ENCODE assay signal across 8 cellular contexts in the genomic region with DNA sequence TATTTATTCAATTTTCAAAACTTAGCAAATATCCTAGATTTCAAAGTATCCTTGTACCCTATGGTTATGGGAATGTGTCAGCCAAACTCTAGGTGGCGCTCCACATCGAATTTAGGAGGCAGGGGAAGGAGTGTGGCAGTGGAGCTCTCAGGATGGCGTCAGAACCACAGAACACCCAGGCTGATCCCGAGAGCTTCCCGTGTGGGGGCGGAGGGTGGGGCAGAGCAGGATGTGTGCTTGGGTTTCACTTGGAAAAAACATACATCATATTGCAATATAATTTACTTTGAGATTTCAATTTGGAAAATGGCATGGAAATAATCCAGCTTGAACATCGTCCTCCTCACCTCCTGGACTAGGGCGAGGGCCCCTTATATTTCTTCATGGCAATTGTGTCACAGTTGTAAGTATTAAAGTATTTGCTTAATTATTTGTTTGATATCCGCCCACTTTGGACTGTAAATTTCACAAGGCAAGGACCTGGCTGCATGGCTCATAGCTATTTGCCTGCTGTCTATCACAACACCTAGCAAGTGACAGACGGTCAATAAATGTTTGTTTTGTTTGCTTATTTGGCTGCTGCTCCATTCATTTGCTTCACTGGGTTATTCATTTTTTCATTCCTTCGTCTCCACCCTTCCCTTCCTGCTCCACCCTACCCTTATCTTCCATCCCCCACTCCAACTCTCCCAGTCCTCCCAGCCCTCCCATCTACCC.
A peak's percentile ranks its signal among the peaks of the same experiment; 100 is the strongest.
DNase-seq lines count a peak whose midpoint lies in the region; ATAC-seq and TF ChIP-seq lines count a peak whose summit lies in the region.

No MANE protein-coding gene starts in this region.

- H4K20me1 ChIP-seq in DND-41 (ENCODE audit: insufficient read depth, low read length): no peaks in the 10 kb centered on the region

- peak; percentile 50 for TF ChIP-seq CTCF in DND-41 (IDR thresholded peaks at IDR 0.05; ENCODE audit: borderline replicate concordance, extremely low read depth, low read length, poor library complexity, severe bottlenecking)

- no peak overlapping the region for H3K14ac ChIP-seq in trophoblast cell (ENCODE audit: low read length)

- H3K9ac ChIP-seq in DND-41 (ENCODE audit: low read depth, low read length) (no peak overlapping the region), trophoblast cell (ENCODE audit: low read length) (no peak overlapping the region)

- peak overlapping the region; percentile 64 for H2AK5ac ChIP-seq in trophoblast cell (ENCODE audit: low read length)

- intact Hi-C loops in Right ventricle myocardium superior (cut with DNase I): loop anchor here (5.0 kb wide), 1 partner anchor 385 kb away; no protein-coding TSS in a partner anchor

- H4K8ac ChIP-seq in trophoblast cell (ENCODE audit: low read depth, low read length): no peak overlapping the region

- peaks cover 0 to 2% of the 10 kb centered on the region in 2 donors for H3K9me3 Mint-ChIP-seq in activated naive CD4-positive, alpha-beta T cell treated with anti-CD3 and anti-CD28 coated beads, Interleukin-2, amount 50 U/mL, for 72 hours

- H3K36me3 Mint-ChIP-seq in activated naive CD4-positive, alpha-beta T cell treated with anti-CD3 and anti-CD28 coated beads, Interleukin-2, amount 50 U/mL, for 72 hours: no peaks in the 10 kb centered on the region

- H3K4me2 ChIP-seq in DND-41 (ENCODE audit: insufficient read depth, low read length): no peak overlapping the region
- H3K4me2 ChIP-seq in trophoblast cell (ENCODE audit: low read length): no peak overlapping the region

- WGBS in trophoblast cell (ENCODE audit: extremely low coverage, insufficient coverage, insufficient read length): 100% methylated on average over 1 of the region's 11 CpGs

- no peak overlapping the region for H3K27ac ChIP-seq in DND-41 (ENCODE audit: low read length)
- peak overlapping the region; percentile 26 for H3K27ac ChIP-seq in trophoblast cell (ENCODE audit: low read depth, low read length)
- no peak overlapping the region for H3K27ac ChIP-seq in effector memory CD4-positive, alpha-beta T cell (ENCODE audit: insufficient read depth, low read length, poor library complexity, severe bottlenecking)

- peak overlapping the region; percentile 18 for H4K91ac ChIP-seq in trophoblast cell (ENCODE audit: low read depth, low read length)

- peak; percentile 28 for DNase-seq in DND-41
- peak; percentile 40 for DNase-seq in H7
- peak; percentile 11 for DNase-seq in NCI-H524 treated with DMSO at 0.1 percent for 48 hours (lab: John Stamatoyannopoulos, UW)
- peak in 1 of 2 donors; percentile 61 for DNase-seq in activated naive CD4-positive, alpha-beta T cell treated with anti-CD3 and anti-CD28 coated beads, Interleukin-2, amount 50 U/mL, for 72 hours (ENCODE audit: low spot score in 2 of 2)
- DNase-seq in Right ventricle myocardium superior: peak; percentile 75
- DNase-seq in trophoblast cell: peak; percentile 58 to 81
- DNase-seq in DMS79 treated with DMSO at 0.1 percent for 48 hours (lab: John Stamatoyannopoulos, UW): no peak
- no peak for DNase-seq in effector memory CD4-positive, alpha-beta T cell

- H3K9me3 ChIP-seq in DND-41 (ENCODE audit: insufficient read depth, low read length, severe bottlenecking) (no peaks in the 10 kb centered on the region), trophoblast cell (ENCODE audit: insufficient read depth, low read depth, low read length) (no peaks in the 10 kb centered on the region)
- no peaks in the 10 kb centered on the region for H3K9me3 ChIP-seq in effector memory CD4-positive, alpha-beta T cell (ENCODE audit: control insufficient read depth, low read length)

- H4K12ac ChIP-seq in trophoblast cell (ENCODE audit: low read depth, low read length): no peak overlapping the region

- H3K4me1 ChIP-seq in DND-41 (ENCODE audit: insufficient read depth, low read length) (no peaks in the 10 kb centered on the region), trophoblast cell (ENCODE audit: control insufficient read depth in 1 of 2, insufficient read depth in 2 of 2, low read length in 2 of 2) (peaks cover 11 to 14% of the 10 kb centered on the region in 2 experiments)
- H3K4me1 ChIP-seq in effector memory CD4-positive, alpha-beta T cell (ENCODE audit: control insufficient read depth, insufficient read depth, low read length, poor library complexity, severe bottlenecking): no peaks in the 10 kb centered on the region

- H3K36me3 ChIP-seq in DND-41 (ENCODE audit: insufficient read depth, low read length): no peaks in the 10 kb centered on the region
- H3K36me3 ChIP-seq in H7 (replicated peaks; ENCODE audit: control insufficient read depth, insufficient read depth, low read length): no peaks in the 10 kb centered on the region
- no peaks in the 10 kb centered on the region for H3K36me3 ChIP-seq in trophoblast cell (ENCODE audit: control insufficient read depth in 1 of 2, insufficient read depth in 2 of 2, low read length in 2 of 2)
- no peaks in the 10 kb centered on the region for H3K36me3 ChIP-seq in effector memory CD4-positive, alpha-beta T cell (ENCODE audit: control insufficient read depth, insufficient read depth, low read length)

- no peak overlapping the region for H3K23ac ChIP-seq in trophoblast cell (ENCODE audit: low read length)

- H3K4me3 ChIP-seq in DND-41 (ENCODE audit: low read depth in 1 of 2, low read length in 2 of 2): no peak overlapping the region
- H3K4me3 ChIP-seq in H7 (ENCODE audit: insufficient read depth, low read depth, low read length): no peak overlapping the region
- no peak overlapping the region for H3K4me3 ChIP-seq in trophoblast cell (ENCODE audit: low read depth, low read length)
- H3K4me3 ChIP-seq in effector memory CD4-positive, alpha-beta T cell (ENCODE audit: insufficient read depth, low read depth, low read length, poor library complexity, severe bottlenecking): no peak overlapping the region

- H3K79me1 ChIP-seq in trophoblast cell (ENCODE audit: low read length): peaks cover 19% of the 10 kb centered on the region

- peak overlapping the region; percentile 46 for H2BK120ac ChIP-seq in trophoblast cell (ENCODE audit: insufficient read depth, low read length, poor library complexity)

- no peak overlapping the region for H3K18ac ChIP-seq in trophoblast cell (ENCODE audit: low read length)

- H2BK5ac ChIP-seq in trophoblast cell (ENCODE audit: low read depth, low read length, poor library complexity): peak overlapping the region; percentile 16

- H3K79me2 ChIP-seq in DND-41 (ENCODE audit: insufficient read depth, low read length): no peaks in the 10 kb centered on the region
- peaks cover 2% of the 10 kb centered on the region for H3K79me2 ChIP-seq in trophoblast cell (ENCODE audit: control insufficient read depth, insufficient read depth, low read length, poor library complexity)

- peak overlapping the region; percentile 70 for H3K4ac ChIP-seq in trophoblast cell (ENCODE audit: low read depth, low read length)

- peaks cover 2% of the 10 kb centered on the region for H3K27me3 ChIP-seq in DND-41 (ENCODE audit: insufficient read depth, low read length, poor library complexity)
- H3K27me3 ChIP-seq in H7 (ENCODE audit: control insufficient read depth, insufficient read depth, low read length): no peaks in the 10 kb centered on the region
- no peaks in the 10 kb centered on the region for H3K27me3 ChIP-seq in trophoblast cell (ENCODE audit: insufficient read depth, low read length)
- no peaks in the 10 kb centered on the region for H3K27me3 ChIP-seq in effector memory CD4-positive, alpha-beta T cell (replicated peaks; ENCODE audit: control insufficient read depth, insufficient read depth, low read length, poor library complexity, severe bottlenecking)

- H3K27ac Mint-ChIP-seq in activated naive CD4-positive, alpha-beta T cell treated with anti-CD3 and anti-CD28 coated beads, Interleukin-2, amount 50 U/mL, for 72 hours: no peak overlapping the region

- no peak overlapping the region for H2AFZ ChIP-seq in DND-41 (ENCODE audit: low read depth, low read length)
- H2AFZ ChIP-seq in trophoblast cell (ENCODE audit: insufficient read depth, low read length, poor library complexity): no peak overlapping the region

- ATAC-seq in DND-41 (ENCODE audit: insufficient read depth, low read depth) (peak; percentile 70), Right ventricle myocardium superior (ENCODE audit: poor library complexity) (peak; percentile 97)
- peak; percentile 78 for ATAC-seq in activated naive CD4-positive, alpha-beta T cell treated with anti-CD3 and anti-CD28 coated beads, Interleukin-2, amount 50 U/mL, for 72 hours

- peak overlapping the region; percentile 69 for H2BK12ac ChIP-seq in trophoblast cell (ENCODE audit: low read length)

Comparison
In these comparisons a context has a peak if more than half of its experiments do, and no peak if none do; other contexts are left out.
1. DNase-seq: peak in DND-41 (single experiment), H7 (single experiment), NCI-H524 treated with DMSO at 0.1 percent for 48 hours (single experiment), Right ventricle myocardium superior (single experiment) and trophoblast cell (2 of 2); none in DMS79 treated with DMSO at 0.1 percent for 48 hours (single experiment) and effector memory CD4-positive, alpha-beta T cell (0 of 3).
2. Peak in every context shown above with its lines, with median percentiles within 50 percentile points of each other: ATAC-seq.